16 cellular contexts compared by ENCODE assay signal in genomic region chr9:72486606-72486955, GRCh38. TPM values are rescaled to one million over a fixed set of nuclear protein-coding genes. Genes with fewer than 3 reads are reported as not detected.
DNase-seq lines count a peak whose midpoint lies in the region; ATAC-seq and TF ChIP-seq lines count a peak whose summit lies in the region.
"Had no signal": no experiment of that assay in that cellular context is flagged by ENCODE, and none has a peak within 500 bp of the region (broad histone marks: within the 10 kb centered on the region; RNA-seq: fewer than 3 reads in every experiment).

No MANE protein-coding gene starts in this region.

- DNase-seq in IMR-90 (no peak), SK-MEL-5 (ENCODE audit: low read depth, low spot score) (peak; percentile 51), NCI-H2196 treated with DMSO at 0.1 percent for 48 hours (lab: John Stamatoyannopoulos, UW; ENCODE audit: unreplicated experiment) (no peak), tibial artery (no peak), nucleus accumbens (lab: John Stamatoyannopoulos, UW) (no peak), chondrocyte (ENCODE audit: low spot score) (no peak)
- DNase-seq: CD4-positive, CD25-positive, alpha-beta regulatory T cell; DMS79 had no signal

- H3K36me3 Mint-ChIP-seq in chondrocyte (ENCODE audit: low read depth), result no peaks in the 10 kb centered on the region
- H3K36me3 Mint-ChIP-seq: CD4-positive, CD25-positive, alpha-beta regulatory T cell had no signal

- H3K4ac ChIP-seq in IMR-90 (ENCODE audit: low read depth, low read length), result no peak overlapping the region; the same call in 1 of the 2 replicates

- no peak overlapping the region for H2AK5ac ChIP-seq in IMR-90 (ENCODE audit: low read depth, low read length)

- H3K4me3 ChIP-seq in IMR-90 (ENCODE audit: insufficient read depth, low read depth, low read length) (no peak overlapping the region), neuron (ENCODE audit: low read length) (no peak overlapping the region), tibial artery (no peak overlapping the region)
- H3K4me3 ChIP-seq: BLaER1 treated with 17β-estradiol and CSF1 and Interleukin-3, amounts not matched to agents 10 nM and 100 nM; GM12878; HAP-1 had no signal

- no peak overlapping the region for H2BK120ac ChIP-seq in IMR-90 (ENCODE audit: low read depth, low read length)

- H2BK5ac ChIP-seq in IMR-90 (ENCODE audit: low read depth, low read length, poor library complexity, severe bottlenecking), result no peak overlapping the region

- H4K8ac ChIP-seq in IMR-90 (ENCODE audit: low read depth in 2 of 2, low read length in 2 of 2), result no peak overlapping the region

- H2BK15ac ChIP-seq in IMR-90 (ENCODE audit: low read depth, low read length), result no peak overlapping the region; the same call in 2 of the 3 replicates

- H3K9ac ChIP-seq in IMR-90 (ENCODE audit: low read depth, low read length), result no peak overlapping the region
- H3K9ac ChIP-seq: BLaER1 treated with 17β-estradiol and CSF1 and Interleukin-3, amounts not matched to agents 10 nM and 100 nM had no signal

- no peak overlapping the region for H3K18ac ChIP-seq in IMR-90 (ENCODE audit: low read depth, low read length)

- H3K56ac ChIP-seq in IMR-90 (ENCODE audit: extremely low read depth, insufficient read depth, low read length), result no peak overlapping the region

- no peak for ATAC-seq in IMR-90 (ENCODE audit: low read depth)
- ATAC-seq: GM12878 had no signal

- no peak for TF ChIP-seq CTCF in IMR-90 (conservative IDR thresholded peaks at IDR 0.05; ENCODE audit: low read depth, low read length)
- TF ChIP-seq CTCF in tibial artery (IDR thresholded peaks at IDR 0.05), result no peak
- no peak for TF ChIP-seq CTCF in chondrocyte (IDR thresholded peaks at IDR 0.05)

- no peak overlapping the region for H2BK20ac ChIP-seq in IMR-90 (ENCODE audit: low read depth, low read length)

- no peaks in the 10 kb centered on the region for H3K9me3 Mint-ChIP-seq in chondrocyte (ENCODE audit: low read depth)
- H3K9me3 Mint-ChIP-seq: CD4-positive, CD25-positive, alpha-beta regulatory T cell; HFFc6 had no signal

- no peak overlapping the region for H3K4me2 ChIP-seq in IMR-90 (ENCODE audit: low read depth, low read length)
- H3K4me2 ChIP-seq: BLaER1 treated with 17β-estradiol and CSF1 and Interleukin-3, amounts not matched to agents 10 nM and 100 nM had no signal

- no peak overlapping the region for H2AK9ac ChIP-seq in IMR-90 (replicated peaks; ENCODE audit: low read depth, low read length, poor library complexity)

- no peaks in the 10 kb centered on the region for H3K9me3 ChIP-seq in IMR-90 (ENCODE audit: control insufficient read depth, insufficient read depth, low read length)
- no peaks in the 10 kb centered on the region for H3K9me3 ChIP-seq in neuron (ENCODE audit: low read length)
- H3K9me3 ChIP-seq in tibial artery, result no peaks in the 10 kb centered on the region
- H3K9me3 ChIP-seq: BLaER1 treated with 17β-estradiol and CSF1 and Interleukin-3, amounts not matched to agents 10 nM and 100 nM; HAP-1 had no signal

- H4K5ac ChIP-seq in IMR-90 (ENCODE audit: low read depth, low read length), result no peak overlapping the region

- H3K4me3 Mint-ChIP-seq in chondrocyte (ENCODE audit: unreplicated experiment), result no peak overlapping the region
- H3K4me3 Mint-ChIP-seq: CD4-positive, CD25-positive, alpha-beta regulatory T cell; HFFc6 had no signal

- H3K36me3 ChIP-seq in IMR-90 (ENCODE audit: control insufficient read depth, insufficient read depth, low read length) (no peaks in the 10 kb centered on the region), neuron (ENCODE audit: insufficient read depth, low read length) (no peaks in the 10 kb centered on the region), tibial artery (no peaks in the 10 kb centered on the region)
- H3K36me3 ChIP-seq: BLaER1 treated with 17β-estradiol and CSF1 and Interleukin-3, amounts not matched to agents 10 nM and 100 nM; HAP-1 had no signal

- dilution Hi-C loops in IMR-90 (cut with HindIII; ENCODE audit: low sequenced_read_pairs, unreplicated experiment), result no loop called here

- intact Hi-C loops in IMR-90 (cut with micrococcal nuclease), result loop anchor here (10.0 kb wide), 1 partner anchor 182 kb away; no protein-coding TSS in a partner anchor
- intact Hi-C loops in tibial artery (cut with DNase I; ENCODE audit: low total_unique reads), result no loop called here

- H3K9me1 ChIP-seq in IMR-90 (ENCODE audit: insufficient read depth, low read length), result peaks cover 2% of the 10 kb centered on the region; the same call in 1 of the 2 replicates

- H3K4me1 Mint-ChIP-seq in chondrocyte (ENCODE audit: low read depth), result no peaks in the 10 kb centered on the region
- H3K4me1 Mint-ChIP-seq: CD4-positive, CD25-positive, alpha-beta regulatory T cell had no signal

- no peak for TF ChIP-seq POLR2A in IMR-90 (IDR thresholded peaks at IDR 0.05; ENCODE audit: low read depth, low read length)

- peaks cover 8% of the 10 kb centered on the region for H3K4me1 ChIP-seq in IMR-90 (ENCODE audit: control insufficient read depth, insufficient read depth, low read length)
- H3K4me1 ChIP-seq in neuron (ENCODE audit: insufficient read depth, low read length), result peaks cover 14% of the 10 kb centered on the region
- H3K4me1 ChIP-seq in tibial artery, result no peaks in the 10 kb centered on the region
- H3K4me1 ChIP-seq: BLaER1 treated with 17β-estradiol and CSF1 and Interleukin-3, amounts not matched to agents 10 nM and 100 nM had no signal

- in situ Hi-C loops in IMR-90 (cut with MboI; ENCODE audit: low sequenced_read_pairs) (no loop called here), SK-MEL-5 (cut with HindIII; ENCODE audit: low pct_unique_long_range_greater_than_20kb, low sequenced_read_pairs) (no loop called here)

- H3K14ac ChIP-seq in IMR-90 (replicated peaks; ENCODE audit: low read depth, low read length), result no peak overlapping the region

- H4K91ac ChIP-seq in IMR-90 (ENCODE audit: insufficient read depth, low read depth, low read length), result no peak overlapping the region

- no TSS peak for BruUV-seq in IMR-90 (replicated peaks; lab: Mats Ljungman, UMichigan)

- H3K27me3 ChIP-seq in IMR-90 (ENCODE audit: control insufficient read depth, insufficient read depth, low read length), result no peaks in the 10 kb centered on the region
- no peaks in the 10 kb centered on the region for H3K27me3 ChIP-seq in neuron (ENCODE audit: insufficient read depth, low read length)
- no peaks in the 10 kb centered on the region for H3K27me3 ChIP-seq in tibial artery
- H3K27me3 ChIP-seq: BLaER1 treated with 17β-estradiol and CSF1 and Interleukin-3, amounts not matched to agents 10 nM and 100 nM had no signal

- H2AFZ ChIP-seq in IMR-90 (replicated peaks; ENCODE audit: low read length, poor library complexity), result no peak overlapping the region
- peak overlapping the region; percentile 27 for H2AFZ ChIP-seq in neuron (ENCODE audit: low read depth, low read length)

- no peaks in the 10 kb centered on the region for H4K20me1 ChIP-seq in IMR-90 (ENCODE audit: insufficient read depth, low read length)
- H4K20me1 ChIP-seq: BLaER1 treated with 17β-estradiol and CSF1 and Interleukin-3, amounts not matched to agents 10 nM and 100 nM had no signal

- CTCF ChIA-PET in IMR-90 (lab: Yijun Ruan, JAX), result no interaction called here

- TF ChIP-seq RAD21 in IMR-90 (IDR thresholded peaks at IDR 0.05; ENCODE audit: low read length), result no peak

- H3K27ac ChIP-seq in IMR-90 (ENCODE audit: insufficient read depth, low read length) (no peak overlapping the region), tibial artery (no peak overlapping the region)
- H3K27ac ChIP-seq: BLaER1 treated with 17β-estradiol and CSF1 and Interleukin-3, amounts not matched to agents 10 nM and 100 nM had no signal

- H3K27ac Mint-ChIP-seq in chondrocyte (ENCODE audit: unreplicated experiment), result no peak overlapping the region
- H3K27ac Mint-ChIP-seq: CD4-positive, CD25-positive, alpha-beta regulatory T cell; HFFc6 had no signal

- no peaks in the 10 kb centered on the region for H3K27me3 Mint-ChIP-seq in chondrocyte (ENCODE audit: low read depth)
- H3K27me3 Mint-ChIP-seq: CD4-positive, CD25-positive, alpha-beta regulatory T cell had no signal

- no CpG with 5 or more reads among the region's 1 CpG for WGBS in IMR-90 (ENCODE audit: extremely low coverage in 2 of 2, insufficient read length in 1 of 2), 2 experiments

- peak overlapping the region; percentile 8; the same call in 1 of the 2 replicates for H3K23ac ChIP-seq in IMR-90 (ENCODE audit: low read depth, low read length)

- no peaks in the 10 kb centered on the region for H3K79me1 ChIP-seq in IMR-90 (ENCODE audit: low read depth in 1 of 2, low read length in 2 of 2)

- POLR2A ChIA-PET in IMR-90 (lab: Charles Lee; ENCODE audit: unreplicated experiment), result interaction anchor here (0.6 kb wide), 2 partner anchors 62 to 559 kb away, joined by 6 to 12 read pairs; no protein-coding TSS in a partner anchor

TF ChIP-seq in IMR-90, 13 proteins besides CTCF, POLR2A, EP300 and RAD21:
- no peak for TF ChIP-seq CEBPB (IDR thresholded peaks at IDR 0.05; ENCODE audit: low read depth, low read length)
- TF ChIP-seq BHLHE40 (IDR thresholded peaks at IDR 0.05; ENCODE audit: low read depth, low read length), result no peak
- no peak for TF ChIP-seq ELK1 (IDR thresholded peaks at IDR 0.05; ENCODE audit: borderline replicate concordance, low read depth, low read length)
- no peak for TF ChIP-seq NFE2L2 (IDR thresholded peaks at IDR 0.05; ENCODE audit: low read depth, low read length)
- TF ChIP-seq MAFK (IDR thresholded peaks at IDR 0.05; ENCODE audit: low read depth, low read length), result no peak

RNA-seq across cellular contexts. Expression of gene TMC1, which starts 34.8 kb away (rescaled TPM):
- not detected in 2 replicates for total RNA-seq in IMR-90 (2012; rRNA removed)
- not detected in 2 replicates for polyA plus RNA-seq in IMR-90 (2012; rRNA removed)
- not detected in 2 replicates for polyA plus RNA-seq in IMR-90 (2012; cell fraction: cytosol; rRNA removed)
- 0.11 TPM in 1 of 2 replicates, not detected in the other for polyA plus RNA-seq in IMR-90 (2012; cell fraction: nucleus; rRNA removed; ENCODE audit: low replicate concordance)
- total RNA-seq in SK-MEL-5 (2014; rRNA removed; shearing (Covaris generic)), result 0.18 TPM in 1 of 2 replicates, not detected in the other
- 0.11 TPM in 1 of 2 replicates, not detected in the other for polyA plus RNA-seq in SK-MEL-5 (2015; cell fraction: cytosol; rRNA removed)
- not detected in 2 replicates for polyA plus RNA-seq in SK-MEL-5 (2015; cell fraction: nucleus; rRNA removed)
- not detected in 3 replicates for total RNA-seq in chondrocyte
- total RNA-seq: A172; CD4-positive, CD25-positive, alpha-beta regulatory T cell; G401; HT1080 had no signal
- polyA plus RNA-seq: CD4-positive, CD25-positive, alpha-beta regulatory T cell had no signal
